In the genomic region with DNA sequence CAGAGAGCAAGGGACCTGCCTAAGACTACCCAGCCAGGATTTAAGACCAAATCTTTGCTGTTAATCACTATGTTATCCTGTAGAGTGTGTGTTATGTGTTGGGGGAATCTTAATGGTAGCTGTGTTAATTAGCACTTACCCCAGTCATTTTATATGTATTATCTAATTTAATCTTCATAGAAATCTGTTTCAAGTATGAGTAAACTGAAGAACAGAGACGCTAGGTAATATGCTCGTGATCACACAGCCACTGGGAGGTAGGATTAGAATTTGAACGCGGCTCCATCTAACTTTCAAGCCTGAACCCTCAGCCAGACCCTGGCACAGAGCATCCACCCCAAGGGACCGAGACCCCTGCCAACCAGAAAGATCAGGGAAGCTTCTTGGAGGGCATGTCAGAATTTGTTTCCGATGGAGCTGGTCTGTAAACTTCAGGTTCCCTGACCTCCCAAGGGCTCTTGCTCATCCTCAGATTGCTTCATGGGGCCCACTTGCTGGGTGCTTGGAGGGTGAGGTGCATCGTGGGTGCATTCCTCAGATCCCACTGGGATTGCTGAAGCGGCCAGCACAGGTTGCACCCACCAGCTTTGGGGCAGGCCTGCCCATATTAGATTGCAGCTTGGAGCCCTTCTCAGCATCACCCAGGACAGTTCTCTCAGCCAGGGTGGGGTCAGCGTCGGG, we compare ENCODE assay signal across 14 cellular contexts.
"Had no signal": no experiment of that assay in that cellular context is flagged by ENCODE, and none has a peak within 500 bp of the region (broad histone marks: within the 10 kb centered on the region; RNA-seq: fewer than 3 reads in every experiment).

No MANE protein-coding gene starts in this region.

- DNase-seq: activated CD4-positive, alpha-beta T cell treated with anti-CD3 and anti-CD28 coated beads, Interleukin-2, amount 50 U/mL, for 4 hours; activated gamma-delta T cell treated with Interleukin-2 at 50 U/mL for 16 hours; activated naive CD8-positive, alpha-beta T cell treated with anti-CD3 and anti-CD28 coated beads for 36 hours; activated T-cell treated with anti-CD3 and anti-CD28 coated beads, Interleukin-2, amount 50 U/mL, for 4 hours; aorta; foreskin melanocyte; heart left ventricle; mesendoderm; small intestine had no signal

- H3K36me3 Mint-ChIP-seq: activated naive CD8-positive, alpha-beta T cell treated with anti-CD3 and anti-CD28 coated beads for 36 hours; stimulated activated memory B cell treated with anti-CD40 and anti-IgM and Interleukin-4, amounts not matched to agents 10 μg/mL and 1 μg/mL and 100 μg/mL, for 72 hours; type B pancreatic cell had no signal

- H3K27ac ChIP-seq: left lung, right atrium auricular region had no signal

- H3K4me3 Mint-ChIP-seq: activated naive CD8-positive, alpha-beta T cell treated with anti-CD3 and anti-CD28 coated beads for 36 hours; activated T-cell treated with anti-CD3 and anti-CD28 coated beads, Interleukin-2, amount 50 U/mL, for 4 hours; stimulated activated memory B cell treated with anti-CD40 and anti-IgM and Interleukin-4, amounts not matched to agents 10 μg/mL and 1 μg/mL and 100 μg/mL, for 72 hours; T-helper 2 cell treated with Interferon-gamma antibody and Interleukin-4, amounts not matched to agents 5 μg/mL and 100 μg/mL, for 36 hours had no signal

- ATAC-seq: activated T-cell treated with anti-CD3 and anti-CD28 coated beads, Interleukin-2, amount 50 U/mL, for 4 hours; heart left ventricle; left lung; stimulated activated memory B cell treated with anti-CD40 and anti-IgM and Interleukin-4, amounts not matched to agents 10 μg/mL and 1 μg/mL and 100 μg/mL, for 72 hours had no signal

- H3K9me3 ChIP-seq: heart left ventricle, left lung, right atrium auricular region had no signal

- H3K27ac Mint-ChIP-seq: activated naive CD8-positive, alpha-beta T cell treated with anti-CD3 and anti-CD28 coated beads for 36 hours; stimulated activated memory B cell treated with anti-CD40 and anti-IgM and Interleukin-4, amounts not matched to agents 10 μg/mL and 1 μg/mL and 100 μg/mL, for 72 hours; T-helper 2 cell treated with Interferon-gamma antibody and Interleukin-4, amounts not matched to agents 5 μg/mL and 100 μg/mL, for 36 hours; type B pancreatic cell had no signal

- H3K4me3 ChIP-seq: heart left ventricle, left lung, right atrium auricular region had no signal

- H3K27me3 ChIP-seq: heart left ventricle, left lung, right atrium auricular region had no signal

- H3K4me1 Mint-ChIP-seq: activated naive CD8-positive, alpha-beta T cell treated with anti-CD3 and anti-CD28 coated beads for 36 hours; stimulated activated memory B cell treated with anti-CD40 and anti-IgM and Interleukin-4, amounts not matched to agents 10 μg/mL and 1 μg/mL and 100 μg/mL, for 72 hours had no signal

- H3K9me3 Mint-ChIP-seq: activated naive CD8-positive, alpha-beta T cell treated with anti-CD3 and anti-CD28 coated beads for 36 hours; activated T-cell treated with anti-CD3 and anti-CD28 coated beads, Interleukin-2, amount 50 U/mL, for 4 hours; stimulated activated memory B cell treated with anti-CD40 and anti-IgM and Interleukin-4, amounts not matched to agents 10 μg/mL and 1 μg/mL and 100 μg/mL, for 72 hours; T-helper 2 cell treated with Interferon-gamma antibody and Interleukin-4, amounts not matched to agents 5 μg/mL and 100 μg/mL, for 36 hours; type B pancreatic cell had no signal

- H3K27me3 Mint-ChIP-seq: activated naive CD8-positive, alpha-beta T cell treated with anti-CD3 and anti-CD28 coated beads for 36 hours; type B pancreatic cell had no signal
